Comparison of ENCODE assay signal across 9 cellular contexts in the genomic region with DNA sequence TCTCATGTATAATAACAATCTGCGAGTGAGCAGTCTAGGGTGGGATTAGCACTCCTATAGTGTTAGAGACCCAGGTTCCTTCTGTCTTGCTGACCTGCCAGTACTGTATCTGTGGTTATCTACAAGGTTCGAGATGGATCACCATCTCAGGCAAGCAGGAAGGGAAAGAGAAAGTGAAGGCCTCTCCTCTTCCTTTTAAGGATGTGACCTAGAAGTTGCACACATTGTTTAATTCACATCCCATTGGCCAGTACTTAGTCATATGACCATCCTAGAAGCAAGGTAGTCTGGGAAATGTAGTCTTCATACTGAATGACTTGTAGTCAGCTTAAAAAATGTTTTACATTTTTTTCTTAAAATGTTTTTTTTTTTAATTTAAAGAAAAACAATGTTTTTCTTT.
DNase-seq lines count a peak whose midpoint lies in the region; ATAC-seq, FAIRE-seq and TF ChIP-seq lines count a peak whose summit lies in the region.
"Had no signal": no experiment of that assay in that cellular context is flagged by ENCODE, and none has a peak within 500 bp of the region (broad histone marks: within the 10 kb centered on the region; RNA-seq: fewer than 3 reads in every experiment).

No MANE protein-coding gene starts in this region.

- H3K23me2 ChIP-seq in H1 (ENCODE audit: low read depth, low read length), result peaks cover 1% of the 10 kb centered on the region; the same call in 1 of the 2 replicates

- H3K4me2 ChIP-seq in PC-9, result peak overlapping the region; percentile 80
- H3K4me2 ChIP-seq in H1 (ENCODE audit: insufficient read depth in 1 of 2, low read depth in 2 of 2, low read length in 2 of 2), result no peak overlapping the region
- peak overlapping the region; percentile 71 for H3K4me2 ChIP-seq in osteoblast (ENCODE audit: insufficient read depth, low read length)

- TF ChIP-seq RAD21 in H1 (IDR thresholded peaks at IDR 0.05 in 1 of 2, conservative IDR thresholded peaks at IDR 0.05 in 1 of 2; ENCODE audit: low read depth in 2 of 2, low read length in 2 of 2), result no peak

- H3K27ac ChIP-seq in PC-9, result no peak overlapping the region
- H3K27ac ChIP-seq in H1 (ENCODE audit: low read depth, low read length), result no peak overlapping the region; the same call in 1 of the 2 replicates
- H3K27ac ChIP-seq in osteoblast (ENCODE audit: low read depth, low read length), result no peak overlapping the region
- H3K27ac ChIP-seq: 22Rv1 had no signal

- no peak overlapping the region for H2AK5ac ChIP-seq in H1 (ENCODE audit: low read depth, low read length)

- no peak for TF ChIP-seq POLR2A in H1 (IDR thresholded peaks at IDR 0.05; ENCODE audit: control extremely low read depth in 1 of 2, low read depth in 2 of 2, low read length in 2 of 2)

- no peak overlapping the region for H4K8ac ChIP-seq in H1 (ENCODE audit: extremely low read depth, insufficient read depth, low read length)

- no peak overlapping the region for H3K23ac ChIP-seq in H1 (ENCODE audit: insufficient read length)

- TF ChIP-seq CTCF in PC-9 (conservative IDR thresholded peaks at IDR 0.05), result no peak
- no peak for TF ChIP-seq CTCF in H1 (IDR thresholded peaks at IDR 0.05; ENCODE audit: control extremely low read depth in 1 of 3, insufficient read depth in 1 of 3, low read depth in 1 of 3, low read length in 3 of 3)
- no peak for TF ChIP-seq CTCF in osteoblast (IDR thresholded peaks at IDR 0.05; ENCODE audit: extremely low read depth, low read depth, low read length)

- no peaks in the 10 kb centered on the region for H3K9me2 ChIP-seq in PC-9 (ENCODE audit: insufficient read depth)

- no peaks in the 10 kb centered on the region; the same call in 1 of the 2 replicates for H3K79me1 ChIP-seq in H1 (ENCODE audit: low read depth, low read length)

- no peak overlapping the region for H4K91ac ChIP-seq in H1 (replicated peaks; ENCODE audit: insufficient read length, low read length)

- H3K4ac ChIP-seq in H1 (replicated peaks; ENCODE audit: insufficient read length, low read depth, low read length), result no peak overlapping the region

- H3K79me2 ChIP-seq in PC-9 (ENCODE audit: low read depth) (no peaks in the 10 kb centered on the region), H1 (ENCODE audit: control insufficient read depth in 1 of 2, insufficient read depth in 2 of 2, low read length in 2 of 2) (no peaks in the 10 kb centered on the region), osteoblast (ENCODE audit: insufficient read depth, low read length) (no peaks in the 10 kb centered on the region)

- H3K14ac ChIP-seq in H1 (ENCODE audit: insufficient read length), result no peak overlapping the region

- WGBS in H1 (ENCODE audit: extremely low coverage in 1 of 2, insufficient coverage in 1 of 2, insufficient read length in 1 of 2, insufficient replicate concordance in 2 of 2, low coverage in 1 of 2, low lambda C conversion rate in 2 of 2, missing lambda C conversion rate in 1 of 2), 2 experiments, result 85% methylated on average over 2 of the region's 2 CpGs; no CpG with 5 or more reads in 1 of the 2 experiments

- DNase-seq in NCI-H1417 (lab: John Stamatoyannopoulos, UW) (peak in 2 of 3 experiments; percentile 2 to 62), NCI-H1417 treated with DMSO at 0.1 percent for 48 hours (lab: John Stamatoyannopoulos, UW) (no peak), PC-9 (peak in 1 of 2 experiments; percentile 84), H1 (ENCODE audit: low read depth in 1 of 2, low spot score in 2 of 2) (no peak), osteoblast (ENCODE audit: insufficient read length, low spot score, missing footprints) (no peak), T-helper 9 cell (no peak)

- H2AFZ ChIP-seq in PC-9, result peak overlapping the region; percentile 79
- peak overlapping the region; percentile 76 for H2AFZ ChIP-seq in H1 (ENCODE audit: low read length)
- peak overlapping the region; percentile 90 for H2AFZ ChIP-seq in osteoblast (ENCODE audit: low read length)

- H3K4me1 ChIP-seq in PC-9 (replicated peaks; ENCODE audit: insufficient read depth) (peaks cover 22% of the 10 kb centered on the region), H1 (replicated peaks in 1 of 4; ENCODE audit: control insufficient read depth in 3 of 4, insufficient read depth in 4 of 4, low read length in 3 of 4) (peaks cover 0 to 7% (median 2%) of the 10 kb centered on the region in 4 experiments; a peak in 3 of 7 replicates), osteoblast (ENCODE audit: insufficient read depth, low read length) (peaks cover 12% of the 10 kb centered on the region)

- H2BK120ac ChIP-seq in H1 (replicated peaks; ENCODE audit: low read depth, low read length), result no peak overlapping the region

- H3F3A ChIP-seq in PC-9 (ENCODE audit: insufficient read depth, low read depth), result no peaks in the 10 kb centered on the region

- H2BK5ac ChIP-seq in H1 (ENCODE audit: low read depth, low read length), result no peak overlapping the region

- H2BK12ac ChIP-seq in H1 (ENCODE audit: low read depth, low read length), result no peak overlapping the region

- FAIRE-seq in H1 (lab: Jason Lieb, UNC), result peak; percentile 45

- POLR2A ChIA-PET in PC-9 (lab: Charles Lee; ENCODE audit: unreplicated experiment) (no interaction called here), H1 (lab: Charles Lee; ENCODE audit: partially characterized antibody) (interaction anchor here (0.6 kb wide), 1 partner anchor 196 kb away, joined by 3 read pairs; no protein-coding TSS in a partner anchor)

- H3K56ac ChIP-seq in H1 (replicated peaks; ENCODE audit: insufficient read length, low read depth, low read length), result no peak overlapping the region

- TF ChIP-seq EP300 in H1 (IDR thresholded peaks at IDR 0.05; ENCODE audit: borderline replicate concordance in 1 of 2, low read depth in 2 of 2, low read length in 2 of 2), result no peak

- H3K27me3 ChIP-seq in PC-9 (ENCODE audit: insufficient read depth, low read depth), result no peaks in the 10 kb centered on the region
- no peaks in the 10 kb centered on the region; a peak in 1 of 7 replicates for H3K27me3 ChIP-seq in H1 (replicated peaks in 1 of 4; ENCODE audit: control insufficient read depth in 3 of 4, extremely low read depth in 1 of 4, insufficient read depth in 3 of 4, low read length in 3 of 4)
- peaks cover 3% of the 10 kb centered on the region for H3K27me3 ChIP-seq in osteoblast (ENCODE audit: insufficient read depth, low read length)

- BruUV-seq in PC-9 (replicated peaks; lab: Mats Ljungman, UMichigan), result no TSS peak

- H4K20me1 ChIP-seq in PC-9 (ENCODE audit: insufficient read depth) (no peaks in the 10 kb centered on the region), H1 (replicated peaks in 1 of 2; ENCODE audit: control insufficient read depth in 1 of 2, insufficient read depth in 2 of 2, low read length in 2 of 2) (peaks cover 0 to 2% of the 10 kb centered on the region in 2 experiments), osteoblast (ENCODE audit: insufficient read depth, low read length) (no peaks in the 10 kb centered on the region)

- no peak overlapping the region for H2BK20ac ChIP-seq in H1 (ENCODE audit: low read length)

- H3K18ac ChIP-seq in H1 (ENCODE audit: extremely low read depth, low read length), result no peak overlapping the region

- H3K36me3 ChIP-seq in PC-9 (ENCODE audit: low read depth) (no peaks in the 10 kb centered on the region), H1 (ENCODE audit: control insufficient read depth in 2 of 4, insufficient read depth in 4 of 4, low read length in 3 of 4) (no peaks in the 10 kb centered on the region), osteoblast (ENCODE audit: insufficient read depth, low read length) (no peaks in the 10 kb centered on the region)

- no peaks in the 10 kb centered on the region for H3K9me3 ChIP-seq in PC-9 (ENCODE audit: insufficient read depth, low read depth)
- H3K9me3 ChIP-seq in H1 (ENCODE audit: insufficient read depth in 2 of 2, low read depth in 1 of 2, low read length in 1 of 2), result no peaks in the 10 kb centered on the region
- no peaks in the 10 kb centered on the region for H3K9me3 ChIP-seq in osteoblast (ENCODE audit: low read depth, low read length)

- ATAC-seq in GM19372 (IDR thresholded peaks at IDR 0.05; ENCODE audit: low read depth, unreplicated experiment) (peak; percentile 97), HG03196 (IDR thresholded peaks at IDR 0.05; ENCODE audit: unreplicated experiment) (peak; percentile 92)

- intact Hi-C loops in PC-9 (cut with micrococcal nuclease; ENCODE audit: unreplicated experiment), result no loop called here

- H4K5ac ChIP-seq in H1 (ENCODE audit: insufficient read length, low read depth, low read length), result no peak overlapping the region

- CTCF ChIA-PET in PC-9 (lab: Charles Lee) (no interaction called here), H1 (lab: Charles Lee; ENCODE audit: partially characterized antibody) (no interaction called here)

- no peak overlapping the region for H2BK15ac ChIP-seq in H1 (ENCODE audit: low read length)

- H3K9ac ChIP-seq in H1 (replicated peaks in 1 of 4; ENCODE audit: extremely low read depth in 1 of 4, low read depth in 3 of 4, low read length in 3 of 4), result no peak overlapping the region

- peak overlapping the region; percentile 40; the same call in 1 of the 2 replicates for H3K4me3 ChIP-seq in PC-9
- no peak overlapping the region for H3K4me3 ChIP-seq in H1 (ENCODE audit: extremely low read depth in 1 of 4, insufficient read depth in 2 of 4, low read depth in 3 of 4, low read length in 4 of 4)
- peak overlapping the region; percentile 46 for H3K4me3 ChIP-seq in osteoblast (ENCODE audit: insufficient read depth, low read length)

TF ChIP-seq in H1, 55 proteins besides CTCF, POLR2A, EP300 and RAD21 (continues in another document):
- TF ChIP-seq SRF (IDR thresholded peaks at IDR 0.05; ENCODE audit: low read depth, low read length), result peak; percentile 63; the same call in 1 of the 2 replicates
- TF ChIP-seq KDM4A (IDR thresholded peaks at IDR 0.05; ENCODE audit: low read depth, low read length, severe bottlenecking), result no peak
- TF ChIP-seq NRF1 (IDR thresholded peaks at IDR 0.05; ENCODE audit: low read depth, low read length), result no peak
- TF ChIP-seq SIRT6 (IDR thresholded peaks at IDR 0.05; ENCODE audit: low read length), result no peak
- no peak for TF ChIP-seq RFX5 (IDR thresholded peaks at IDR 0.05; ENCODE audit: borderline replicate concordance, low read depth, low read length)
- TF ChIP-seq SUZ12 (IDR thresholded peaks at IDR 0.05; ENCODE audit: low read length), result no peak
- no peak for TF ChIP-seq JUN (IDR thresholded peaks at IDR 0.05; ENCODE audit: low read depth, low read length)
- no peak for TF ChIP-seq KDM1A (IDR thresholded peaks at IDR 0.05; ENCODE audit: borderline replicate concordance, low read length)
- TF ChIP-seq MAX (IDR thresholded peaks at IDR 0.05), result no peak
- TF ChIP-seq KDM5A (IDR thresholded peaks at IDR 0.05; ENCODE audit: low read length), result no peak

Comparison
In these comparisons a context has a peak if more than half of its experiments do, and no peak if none do; other contexts are left out.
1. DNase-seq: peak in NCI-H1417 (2 of 3); none in NCI-H1417 treated with DMSO at 0.1 percent for 48 hours (single experiment), H1 (0 of 2), osteoblast (single experiment) and T-helper 9 cell (single experiment).
2. H3K4me2 ChIP-seq: peak in PC-9 (single experiment) and osteoblast (single experiment); none in H1 (0 of 2).
3. H3K4me3 ChIP-seq: peak in PC-9 (single experiment) and osteoblast (single experiment); none in H1 (0 of 4).
4. Peak in every context shown above with its lines, with median percentiles within 50 percentile points of each other: H2AFZ ChIP-seq.